ENCODE assay signal across 13 cellular contexts in genomic region chr1:8718878-8719361, GRCh38.
DNase-seq lines count a peak whose midpoint lies in the region; ATAC-seq and TF ChIP-seq lines count a peak whose summit lies in the region.
"Had no signal": no experiment of that assay in that cellular context is flagged by ENCODE, and none has a peak within 500 bp of the region (broad histone marks: within the 10 kb centered on the region; RNA-seq: fewer than 3 reads in every experiment).

No MANE protein-coding gene starts in this region.

- H3K9me3 ChIP-seq in heart right ventricle = no peaks in the 10 kb centered on the region
- H3K9me3 ChIP-seq in right cardiac atrium (ENCODE audit: control insufficient read depth, low read length) = no peaks in the 10 kb centered on the region
- no peaks in the 10 kb centered on the region for H3K9me3 ChIP-seq in PC-3 (ENCODE audit: low read length)
- H3K9me3 ChIP-seq in tibial nerve = no peaks in the 10 kb centered on the region

- CTCF ChIA-PET in PC-3 (lab: Charles Lee) = interaction anchor here (0.5 to 1.0 kb wide), 2 partner anchors 130 to 187 kb away, joined by 3 read pairs; no protein-coding TSS in a partner anchor

- H3K4me3 ChIP-seq in heart right ventricle (no peak overlapping the region), right cardiac atrium (ENCODE audit: low read length) (no peak overlapping the region), PC-3 (ENCODE audit: low read length) (no peak overlapping the region), foreskin fibroblast (ENCODE audit: low read depth in 1 of 2, low read length in 2 of 2) (no peak overlapping the region), tibial nerve (no peak overlapping the region)

- no peak for DNase-seq in heart right ventricle
- DNase-seq in right cardiac atrium = no peak
- no peak for DNase-seq in PC-3
- no peak for DNase-seq in foreskin fibroblast
- no peak for DNase-seq in tibial nerve (ENCODE audit: low spot score in 2 of 2)
- DNase-seq in T1000 (lab: John Stamatoyannopoulos, UW) = no peak
- DNase-seq: activated T-cell treated with anti-CD3 and anti-CD28 coated beads, Interleukin-2, amount 50 U/mL, for 1 hour; CD8-positive, alpha-beta memory T cell; naive B cell; NCI-H2081 treated with DMSO at 0.1 percent for 48 hours had no signal

- no peaks in the 10 kb centered on the region for H3K9me2 ChIP-seq in PC-3 (replicated peaks; ENCODE audit: low read length)

- H3K36me3 ChIP-seq in heart right ventricle = no peaks in the 10 kb centered on the region
- no peaks in the 10 kb centered on the region for H3K36me3 ChIP-seq in PC-3 (ENCODE audit: low read depth, low read length)
- H3K36me3 ChIP-seq in tibial nerve = no peaks in the 10 kb centered on the region

- TF ChIP-seq POLR2A in tibial nerve (IDR thresholded peaks at IDR 0.05) = no peak

- 48 to 50% methylated on average over 3 of the region's 3 CpGs for WGBS in heart right ventricle, 2 donors
- 38% methylated on average over 3 of the region's 3 CpGs for WGBS in right cardiac atrium
- WGBS in tibial nerve, 2 donors = 59 to 61% methylated on average over 3 of the region's 3 CpGs

- no peak overlapping the region for H2AFZ ChIP-seq in PC-3 (ENCODE audit: low read length)

- H3K4me1 ChIP-seq in heart right ventricle (peaks cover 0 to 9% (median 0%) of the 10 kb centered on the region in 9 donors), right cardiac atrium (ENCODE audit: control insufficient read depth, insufficient read depth, low read length) (no peaks in the 10 kb centered on the region), PC-3 (ENCODE audit: insufficient read depth, low read length) (peaks cover 10% of the 10 kb centered on the region; the same call in 1 of the 2 replicates), tibial nerve (peaks cover 0 to 6% (median 0%) of the 10 kb centered on the region in 4 donors)

- peak in 7 of 9 donors; percentile 11 to 42 (median 25) for TF ChIP-seq CTCF in heart right ventricle (IDR thresholded peaks at IDR 0.05)
- TF ChIP-seq CTCF in PC-3 (conservative IDR thresholded peaks at IDR 0.05; ENCODE audit: low read depth, low read length) = peak; percentile 65
- peak; percentile 11 for TF ChIP-seq CTCF in foreskin fibroblast (IDR thresholded peaks at IDR 0.05; ENCODE audit: low read depth, low read length)
- TF ChIP-seq CTCF in tibial nerve (IDR thresholded peaks at IDR 0.05) = peak in 3 of 5 experiments; percentile 14 to 26 (median 15)

- POLR2A ChIA-PET in PC-3 (lab: Charles Lee; ENCODE audit: unreplicated experiment) = no interaction called here

- no peak overlapping the region for H3K4me2 ChIP-seq in PC-3 (ENCODE audit: low read length)

- ATAC-seq in heart right ventricle (no peak), right cardiac atrium (no peak), PC-3 (peak; percentile 29), GM18519 (IDR thresholded peaks at IDR 0.05; ENCODE audit: low FRiP score, unreplicated experiment) (no peak), HG03159 (IDR thresholded peaks at IDR 0.05; ENCODE audit: unreplicated experiment) (no peak)

- H3F3A ChIP-seq in PC-3 (ENCODE audit: low read length, unreplicated experiment) = no peaks in the 10 kb centered on the region

- no peaks in the 10 kb centered on the region for H3K27me3 ChIP-seq in heart right ventricle
- no peaks in the 10 kb centered on the region for H3K27me3 ChIP-seq in right cardiac atrium (ENCODE audit: control insufficient read depth, insufficient read depth)
- H3K27me3 ChIP-seq in PC-3 (ENCODE audit: low read length) = no peaks in the 10 kb centered on the region
- H3K27me3 ChIP-seq in tibial nerve = no peaks in the 10 kb centered on the region

- TF ChIP-seq EP300 in tibial nerve (IDR thresholded peaks at IDR 0.05) = no peak

- H4K20me1 ChIP-seq in PC-3 (ENCODE audit: low read length) = no peaks in the 10 kb centered on the region

- intact Hi-C loops in heart right ventricle (cut with DNase I) (no loop called here), right cardiac atrium (cut with DNase I) (no loop called here), PC-3 (cut with micrococcal nuclease) (no loop called here)

- H3K9ac ChIP-seq in PC-3 (ENCODE audit: low read length) = no peak overlapping the region

- no peak overlapping the region for H3K27ac ChIP-seq in heart right ventricle
- H3K27ac ChIP-seq in right cardiac atrium (ENCODE audit: low read length) = no peak overlapping the region
- no peak overlapping the region for H3K27ac ChIP-seq in PC-3 (ENCODE audit: low read length)
- no peak overlapping the region for H3K27ac ChIP-seq in tibial nerve
- H3K27ac ChIP-seq: HL-60 had no signal

- no TSS peak for BruUV-seq in PC-3 (replicated peaks; lab: Mats Ljungman, UMichigan)

- peaks cover 6% of the 10 kb centered on the region; the same call in 1 of the 2 replicates for H3K79me2 ChIP-seq in PC-3 (ENCODE audit: low read length)

Comparison
In these comparisons a context has a peak if more than half of its experiments do, and no peak if none do; other contexts are left out.
1. CTCF ChIP-seq: peak in every context shown above with its lines; median percentile 65 in PC-3; 25 in heart right ventricle; 15 in tibial nerve; 11 in foreskin fibroblast.